Comparison of ENCODE assay signal across 20 cellular contexts in genomic region chr6:140036176-140036575, GRCh38.
"Had no signal": no experiment of that assay in that cellular context is flagged by ENCODE, and none has a peak within 500 bp of the region (broad histone marks: within the 10 kb centered on the region; RNA-seq: fewer than 3 reads in every experiment).

No MANE protein-coding gene starts in this region.

- ATAC-seq: effector memory CD8-positive, alpha-beta T cell; gastrocnemius medialis; left colon; left ventricle myocardium superior; pancreas; psoas muscle; right lobe of liver; stimulated activated effector memory CD8-positive, alpha-beta T cell treated with anti-CD3 and anti-CD28 coated beads, Interleukin-12 subunit alpha, Interleukin-12 subunit beta, amount 100 ng/mL, for 72 hours; stimulated activated naive CD8-positive, alpha-beta T cell treated with anti-CD3 and anti-CD28 coated beads, Interleukin-15, Interleukin-2, amounts not matched to agents 100 U/mL and 50 U/mL, for 24 hours had no signal

- DNase-seq: effector memory CD8-positive, alpha-beta T cell; gastrocnemius medialis; glutamatergic neuron; hippocampal formation; left colon; left ventricle myocardium superior; mesendoderm; naive B cell; occipital lobe; pancreas; psoas muscle; retina; right lobe of liver; stimulated activated CD4-positive, alpha-beta T cell treated with anti-CD3 and anti-CD28 coated beads, Interleukin-4, amount 100 ng/mL, for 1 hour; stimulated activated CD8-positive, alpha-beta memory T cell treated with anti-CD3 and anti-CD28 coated beads, Interleukin-4, amount 100 ng/mL, for 48 hours; stimulated activated naive CD8-positive, alpha-beta T cell treated with anti-CD3 and anti-CD28 coated beads, Interleukin-15, Interleukin-2, amounts not matched to agents 100 U/mL and 50 U/mL, for 24 hours; thyroid gland; upper lobe of left lung; uterus had no signal
